23 cellular contexts compared by ENCODE assay signal in genomic region chr10:66244953-66245352, GRCh38.
DNase-seq lines count a peak whose midpoint lies in the region; ATAC-seq, FAIRE-seq and TF ChIP-seq lines count a peak whose summit lies in the region.
"Had no signal": no experiment of that assay in that cellular context is flagged by ENCODE, and none has a peak within 500 bp of the region (broad histone marks: within the 10 kb centered on the region; RNA-seq: fewer than 3 reads in every experiment).

No MANE protein-coding gene starts in this region.

- H3K4me3 ChIP-seq in H1 (ENCODE audit: extremely low read depth in 1 of 4, insufficient read depth in 2 of 4, low read depth in 3 of 4, low read length in 4 of 4) = no peak overlapping the region
- H3K4me3 ChIP-seq in spleen = no peak overlapping the region
- no peak overlapping the region for H3K4me3 ChIP-seq in upper lobe of right lung
- H3K4me3 ChIP-seq: A549, BLaER1 had no signal

- H2BK20ac ChIP-seq in H1 (ENCODE audit: low read length) = no peak overlapping the region

- no peaks in the 10 kb centered on the region for H3K79me1 ChIP-seq in H1 (ENCODE audit: low read depth, low read length)

- no peak for TF ChIP-seq CTCF in H1 (IDR thresholded peaks at IDR 0.05; ENCODE audit: control extremely low read depth in 1 of 3, insufficient read depth in 1 of 3, low read depth in 1 of 3, low read length in 3 of 3)
- TF ChIP-seq CTCF in spleen (IDR thresholded peaks at IDR 0.05 in 8 of 11, conservative IDR thresholded peaks at IDR 0.05 in 3 of 11) = no peak
- TF ChIP-seq CTCF in upper lobe of right lung (IDR thresholded peaks at IDR 0.05) = no peak

- no peaks in the 10 kb centered on the region for H4K20me1 ChIP-seq in H1 (replicated peaks in 1 of 2; ENCODE audit: control insufficient read depth in 1 of 2, insufficient read depth in 2 of 2, low read length in 2 of 2)
- H4K20me1 ChIP-seq: BLaER1 had no signal

- H2BK5ac ChIP-seq in H1 (ENCODE audit: low read depth, low read length) = no peak overlapping the region

- DNase-seq in H1 (ENCODE audit: low read depth in 1 of 2, low spot score in 2 of 2) (no peak), myocyte (ENCODE audit: low read depth) (peak; percentile 3), spleen (peak; percentile 47), upper lobe of right lung (no peak)
- DNase-seq: BE2C; C1 segment of cervical spinal cord; Caco-2; Calu3; CD4-positive, alpha-beta memory T cell; CD4-positive, CD25-positive, alpha-beta regulatory T cell; CD8-positive, alpha-beta memory T cell; DMS79 treated with DMSO at 0.1 percent for 48 hours; GF-D8 had no signal

- no peak overlapping the region for H4K5ac ChIP-seq in H1 (ENCODE audit: insufficient read length, low read depth, low read length)

- no peaks in the 10 kb centered on the region for H3K27me3 ChIP-seq in H1 (replicated peaks in 1 of 4; ENCODE audit: control insufficient read depth in 3 of 4, extremely low read depth in 1 of 4, insufficient read depth in 3 of 4, low read length in 3 of 4)
- no peaks in the 10 kb centered on the region for H3K27me3 ChIP-seq in spleen (replicated peaks in 1 of 7)
- H3K27me3 ChIP-seq in upper lobe of right lung = no peaks in the 10 kb centered on the region
- H3K27me3 ChIP-seq: BE2C, BLaER1 had no signal

- H2BK120ac ChIP-seq in H1 (replicated peaks; ENCODE audit: low read depth, low read length) = no peak overlapping the region

- POLR2A ChIA-PET in H1 (lab: Charles Lee; ENCODE audit: partially characterized antibody) = no interaction called here

- peak overlapping the region; percentile 69; the same call in 1 of the 2 replicates for H4K8ac ChIP-seq in H1 (ENCODE audit: extremely low read depth, insufficient read depth, low read length)

- 88% methylated on average over 4 of the region's 4 CpGs; no CpG with 5 or more reads in 1 of the 2 experiments for WGBS in H1 (ENCODE audit: extremely low coverage in 1 of 2, insufficient coverage in 1 of 2, insufficient read length in 1 of 2, insufficient replicate concordance in 2 of 2, low coverage in 1 of 2, low lambda C conversion rate in 2 of 2, missing lambda C conversion rate in 1 of 2), 2 experiments
- 73 to 92% (median 82%) methylated on average over 4 of the region's 4 CpGs for WGBS in spleen, 5 donors

- H3K9me3 ChIP-seq in H1 (ENCODE audit: insufficient read depth in 2 of 2, low read depth in 1 of 2, low read length in 1 of 2) (no peaks in the 10 kb centered on the region), spleen (peaks cover 3 to 48% (median 23%) of the 10 kb centered on the region in 8 donors), upper lobe of right lung (no peaks in the 10 kb centered on the region)
- H3K9me3 ChIP-seq: A549, BE2C had no signal

- ATAC-seq in upper lobe of right lung (peak; percentile 25), GM21526 (IDR thresholded peaks at IDR 0.05; ENCODE audit: low FRiP score, unreplicated experiment) (no peak), GM21360 (IDR thresholded peaks at IDR 0.05; ENCODE audit: unreplicated experiment) (no peak), HG02870 (IDR thresholded peaks at IDR 0.05; ENCODE audit: unreplicated experiment) (no peak)
- ATAC-seq: A549 had no signal

- H4K91ac ChIP-seq in H1 (replicated peaks; ENCODE audit: insufficient read length, low read length) = no peak overlapping the region

- no peak overlapping the region for H3K56ac ChIP-seq in H1 (replicated peaks; ENCODE audit: insufficient read length, low read depth, low read length)

- H2BK12ac ChIP-seq in H1 (ENCODE audit: low read depth, low read length) = no peak overlapping the region

- H3K4me2 ChIP-seq in H1 (ENCODE audit: insufficient read depth in 1 of 2, low read depth in 2 of 2, low read length in 2 of 2) = no peak overlapping the region
- H3K4me2 ChIP-seq: A549, BLaER1 had no signal

- intact Hi-C loops in spleen (cut with DNase I; ENCODE audit: low total_unique reads) (no loop called here), upper lobe of right lung (cut with DNase I) (no loop called here)

- H3K23me2 ChIP-seq in H1 (ENCODE audit: low read depth, low read length) = no peaks in the 10 kb centered on the region

- H3K9ac ChIP-seq in H1 (replicated peaks in 1 of 4; ENCODE audit: extremely low read depth in 1 of 4, low read depth in 3 of 4, low read length in 3 of 4) = no peak overlapping the region
- H3K9ac ChIP-seq: BLaER1 had no signal

- CTCF ChIA-PET in H1 (lab: Charles Lee; ENCODE audit: partially characterized antibody) = interaction anchor here (1.4 to 1.5 kb wide), 2 partner anchors 8 to 33 kb away, joined by 3 to 4 read pairs; no protein-coding TSS in a partner anchor

- no peak overlapping the region for H3K4ac ChIP-seq in H1 (replicated peaks; ENCODE audit: insufficient read length, low read depth, low read length)

- TF ChIP-seq RAD21 in H1 (IDR thresholded peaks at IDR 0.05 in 1 of 2, conservative IDR thresholded peaks at IDR 0.05 in 1 of 2; ENCODE audit: low read depth in 2 of 2, low read length in 2 of 2) = no peak

- peaks cover 0 to 2% (median 0%) of the 10 kb centered on the region in 4 experiments; a peak in 2 of 7 replicates for H3K4me1 ChIP-seq in H1 (replicated peaks in 1 of 4; ENCODE audit: control insufficient read depth in 3 of 4, insufficient read depth in 4 of 4, low read length in 3 of 4)
- H3K4me1 ChIP-seq in spleen = no peaks in the 10 kb centered on the region
- no peaks in the 10 kb centered on the region for H3K4me1 ChIP-seq in upper lobe of right lung
- H3K4me1 ChIP-seq: A549, BE2C, BLaER1, Caco-2 had no signal

- no peak overlapping the region for H2AK5ac ChIP-seq in H1 (ENCODE audit: low read depth, low read length)

- no peaks in the 10 kb centered on the region for H3K79me2 ChIP-seq in H1 (ENCODE audit: control insufficient read depth in 1 of 2, insufficient read depth in 2 of 2, low read length in 2 of 2)

- H2BK15ac ChIP-seq in H1 (ENCODE audit: low read length) = no peak overlapping the region

- no peak overlapping the region; the same call in 1 of the 2 replicates for H3K18ac ChIP-seq in H1 (ENCODE audit: extremely low read depth, low read length)

- no peak for FAIRE-seq in H1 (lab: Jason Lieb, UNC)
- FAIRE-seq: A549, D721Med, G401.6, GM12891, GM19239 had no signal

- no peak overlapping the region for H3K23ac ChIP-seq in H1 (ENCODE audit: insufficient read length)

- no peak for TF ChIP-seq EP300 in H1 (IDR thresholded peaks at IDR 0.05; ENCODE audit: borderline replicate concordance in 1 of 2, low read depth in 2 of 2, low read length in 2 of 2)

- H3K36me3 ChIP-seq in H1 (ENCODE audit: control insufficient read depth in 2 of 4, insufficient read depth in 4 of 4, low read length in 3 of 4) = no peaks in the 10 kb centered on the region
- no peaks in the 10 kb centered on the region for H3K36me3 ChIP-seq in spleen
- no peaks in the 10 kb centered on the region for H3K36me3 ChIP-seq in upper lobe of right lung
- H3K36me3 ChIP-seq: BE2C, BLaER1 had no signal

- H3K27ac ChIP-seq in H1 (ENCODE audit: low read depth, low read length) (no peak overlapping the region), spleen (no peak overlapping the region), upper lobe of right lung (no peak overlapping the region)
- H3K27ac ChIP-seq: 22Rv1, A549, BLaER1 had no signal

- no peak overlapping the region for H2AFZ ChIP-seq in H1 (ENCODE audit: low read length)

- TF ChIP-seq POLR2A in H1 (IDR thresholded peaks at IDR 0.05; ENCODE audit: control extremely low read depth in 1 of 2, low read depth in 2 of 2, low read length in 2 of 2) (no peak), spleen (IDR thresholded peaks at IDR 0.05) (no peak)

- H3K14ac ChIP-seq in H1 (ENCODE audit: insufficient read length) = no peak overlapping the region

TF ChIP-seq in H1, 55 proteins besides CTCF, POLR2A, EP300 and RAD21 (continues in another document):
- TF ChIP-seq SP2 (IDR thresholded peaks at IDR 0.05; ENCODE audit: low read length) = no peak

Comparison
In these comparisons a context has a peak if more than half of its experiments do, and no peak if none do; other contexts are left out.
1. DNase-seq: peak in myocyte (single experiment) and spleen (single experiment); none in H1 (0 of 2) and upper lobe of right lung (single experiment).